8 cellular contexts compared by ENCODE assay signal in genomic region chr20:49938173-49939163, GRCh38. TPM values are rescaled to one million over a fixed set of nuclear protein-coding genes. Genes with fewer than 3 reads are reported as not detected.
DNase-seq lines count a peak whose midpoint lies in the region; ATAC-seq and TF ChIP-seq lines count a peak whose summit lies in the region.

No MANE protein-coding gene starts in this region.

- no peak overlapping the region for H3K27ac ChIP-seq in Karpas-422 (ENCODE audit: low read length)
- peak overlapping the region; percentile 61 for H3K27ac ChIP-seq in mammary epithelial cell (ENCODE audit: insufficient read depth, low read depth, low read length)

- WGBS in mammary epithelial cell (ENCODE audit: low coverage, missing lambda C conversion rate): 54% methylated on average over 12 of the region's 12 CpGs

- in situ Hi-C loops in mammary epithelial cell (cut with MboI; ENCODE audit: low sequenced_read_pairs in 2 of 2): no loop called here

- H3K9ac ChIP-seq in Karpas-422 (ENCODE audit: low read length) (peak overlapping the region; percentile 93), mammary epithelial cell (ENCODE audit: insufficient read depth, low read length) (peak overlapping the region; percentile 77)

- H3K79me2 ChIP-seq in Karpas-422 (ENCODE audit: low read length) (peaks cover 69% of the 10 kb centered on the region), mammary epithelial cell (ENCODE audit: insufficient read depth, low read length) (peaks cover 72% of the 10 kb centered on the region)

- TSS peak; percentile 78 for BruUV-seq in mammary epithelial cell (replicated peaks; lab: Mats Ljungman, UMichigan)

- H3K4me2 ChIP-seq in Karpas-422 (ENCODE audit: low read depth, low read length, poor library complexity, severe bottlenecking) (peak overlapping the region; percentile 77), mammary epithelial cell (ENCODE audit: insufficient read depth, low read depth, low read length) (peak overlapping the region; percentile 87)

- H3K9me2 ChIP-seq in Karpas-422 (replicated peaks; ENCODE audit: insufficient read depth, low read length): no peaks in the 10 kb centered on the region

- H3K27me3 ChIP-seq in Karpas-422 (ENCODE audit: low read length) (no peaks in the 10 kb centered on the region), mammary epithelial cell (ENCODE audit: insufficient read depth, low read length) (no peaks in the 10 kb centered on the region)

- POLR2A ChIA-PET in AG04449 (lab: Yijun Ruan, JAX): no interaction called here

- H3K4me3 ChIP-seq in AG04449 (ENCODE audit: low read depth, low read length): peak overlapping the region; percentile 94
- peak overlapping the region; percentile 78 for H3K4me3 ChIP-seq in Karpas-422 (ENCODE audit: low read length)
- peak overlapping the region; percentile 6 to 64 (median 39) for H3K4me3 ChIP-seq in mammary epithelial cell (replicated peaks in 1 of 3; ENCODE audit: insufficient read depth in 1 of 3, low read depth in 2 of 3, low read length in 3 of 3)

- dilution Hi-C loops in mammary epithelial cell (cut with HindIII; ENCODE audit: low sequenced_read_pairs): no loop called here

- intact Hi-C loops in mammary epithelial cell (cut with micrococcal nuclease): no loop called here

- H3K9me3 ChIP-seq in Karpas-422 (ENCODE audit: low read length) (no peaks in the 10 kb centered on the region), mammary epithelial cell (replicated peaks; ENCODE audit: insufficient read depth, low read length) (no peaks in the 10 kb centered on the region)

- CTCF ChIA-PET in AG04449 (lab: Yijun Ruan, JAX): interaction anchor here (0.7 to 1.8 kb wide), 14 partner anchors 9 to 328 kb away, joined by 3 to 9 read pairs (median 4); no protein-coding TSS in a partner anchor
- CTCF ChIA-PET in mammary epithelial cell (lab: Charles Lee; ENCODE audit: low non-redundant PET): no interaction called here

- H4K20me1 ChIP-seq in Karpas-422 (ENCODE audit: insufficient read depth, low read depth, low read length): peaks cover 6% of the 10 kb centered on the region; the same call in 1 of the 2 replicates
- H4K20me1 ChIP-seq in mammary epithelial cell (ENCODE audit: insufficient read depth, low read length): no peaks in the 10 kb centered on the region

- no peak for ATAC-seq in GM18868 (IDR thresholded peaks at IDR 0.05; ENCODE audit: unreplicated experiment)
- no peak for ATAC-seq in GM21529 (IDR thresholded peaks at IDR 0.05; ENCODE audit: unreplicated experiment)

- no peak overlapping the region for H2AFZ ChIP-seq in Karpas-422 (ENCODE audit: low read length)
- H2AFZ ChIP-seq in mammary epithelial cell (ENCODE audit: low read depth, low read length): no peak overlapping the region

- H3K36me3 ChIP-seq in Karpas-422 (ENCODE audit: insufficient read depth, low read length): peaks cover 25% of the 10 kb centered on the region; the same call in 1 of the 2 replicates
- H3K36me3 ChIP-seq in mammary epithelial cell (ENCODE audit: insufficient read depth, low read length): peaks cover 9% of the 10 kb centered on the region

- DNase-seq in AG04449 (ENCODE audit: low read depth, low spot score) (no peak), Karpas-422 (no peak), mammary epithelial cell (peak; percentile 55), midbrain (lab: John Stamatoyannopoulos, UW) (peak; percentile 13), HCEC 1CT (no peak), NCI-H1048 (lab: John Stamatoyannopoulos, UW) (no peak)

- no peak for TF ChIP-seq CTCF in AG04449 (IDR thresholded peaks at IDR 0.05; ENCODE audit: insufficient read depth, low read length, missing control alignments)
- TF ChIP-seq CTCF in mammary epithelial cell (conservative IDR thresholded peaks at IDR 0.05 in 1 of 2, IDR thresholded peaks at IDR 0.05 in 1 of 2; ENCODE audit: extremely low read depth in 1 of 2, insufficient read depth in 1 of 2, low read depth in 1 of 2, low read length in 2 of 2): no peak

- peaks cover 30% of the 10 kb centered on the region for H3K4me1 ChIP-seq in Karpas-422 (ENCODE audit: low read length)
- peaks cover 26% of the 10 kb centered on the region for H3K4me1 ChIP-seq in mammary epithelial cell (ENCODE audit: insufficient read depth, low read length)

RNA-seq across cellular contexts. Expression of gene RNF114, which starts 2.3 kb away (rescaled TPM):
- total RNA-seq in Karpas-422 (2014; rRNA removed; shearing (Covaris generic); ENCODE audit: low replicate concordance): 34.2 and 38.1 TPM in 2 replicates
- total RNA-seq in mammary epithelial cell: 100 to 1,000 TPM in 1 of 2 donors, 10 to 100 TPM in 1; 57.3 to 136 TPM
- polyA plus RNA-seq in mammary epithelial cell: 75.0 TPM
- 115 TPM for polyA minus RNA-seq in mammary epithelial cell

RNA-seq across cellular contexts. Expression of gene SPATA2, which starts 23.1 kb away (rescaled TPM):
- total RNA-seq in Karpas-422 (2014; rRNA removed; shearing (Covaris generic); ENCODE audit: low replicate concordance): 3.1 and 3.5 TPM in 2 replicates
- total RNA-seq in mammary epithelial cell: 1 to 10 TPM; 4.2 to 6.9 TPM
- 5.6 TPM for polyA plus RNA-seq in mammary epithelial cell
- 6.2 TPM for polyA minus RNA-seq in mammary epithelial cell

RNA-seq across cellular contexts. Expression of gene SNAI1, which starts 44.3 kb away (rescaled TPM):
- 0.22 TPM in 1 of 2 replicates, not detected in the other for total RNA-seq in Karpas-422 (2014; rRNA removed; shearing (Covaris generic); ENCODE audit: low replicate concordance)
- total RNA-seq in mammary epithelial cell: not detected
- 0.02 TPM for polyA plus RNA-seq in mammary epithelial cell
- polyA minus RNA-seq in mammary epithelial cell: not detected

Comparison
In these comparisons a context has a peak if more than half of its experiments do, and no peak if none do; other contexts are left out.
1. DNase-seq: peak in mammary epithelial cell (single experiment) and midbrain (single experiment); none in AG04449 (single experiment), Karpas-422 (single experiment), HCEC 1CT (single experiment) and NCI-H1048 (single experiment).
2. H3K4me3 ChIP-seq: peak in every context shown above with its lines; median percentile 94 in AG04449; 78 in Karpas-422; 39 in mammary epithelial cell.